In the genomic region with DNA sequence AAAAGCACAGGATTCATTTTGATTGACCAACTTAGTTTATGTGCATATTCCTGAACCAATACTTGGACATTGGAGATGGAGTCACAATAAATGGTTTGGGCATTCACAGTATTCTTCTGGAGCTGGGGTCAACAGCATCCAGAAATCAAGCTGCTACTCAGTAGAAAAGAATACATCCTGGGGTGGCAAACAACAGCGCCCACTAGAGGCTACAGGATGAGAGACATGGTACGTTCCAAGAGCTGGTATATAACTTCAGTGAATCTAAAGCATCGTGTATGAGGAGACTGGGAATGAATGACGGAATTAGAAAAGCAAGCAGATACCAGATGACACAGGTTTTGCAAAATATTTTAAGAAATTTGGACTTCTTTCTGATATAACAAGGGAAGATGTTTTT, we compare ENCODE assay signal across 8 cellular contexts.
DNase-seq lines count a peak whose midpoint lies in the region; ATAC-seq, FAIRE-seq and TF ChIP-seq lines count a peak whose summit lies in the region.

No MANE protein-coding gene starts in this region.

- dilution Hi-C loops in keratinocyte (cut with MboI; ENCODE audit: extremely low pct_ligation_motif_present, low sequenced_read_pairs): no loop called here

- FAIRE-seq in keratinocyte (lab: Jason Lieb, UNC): peak; percentile 70

- peak; percentile 70 for TF ChIP-seq CTCF in GM12873 (IDR thresholded peaks at IDR 0.05; ENCODE audit: insufficient read depth, low read depth, low read length, missing control alignments)
- TF ChIP-seq CTCF in keratinocyte (optimal IDR thresholded peaks at IDR 0.05 in 1 of 3, IDR thresholded peaks at IDR 0.05 in 1 of 3, conservative IDR thresholded peaks at IDR 0.05 in 1 of 3; ENCODE audit: extremely low read depth in 1 of 3, insufficient read depth in 2 of 3, low read length in 3 of 3): peak; percentile 68 to 82 (median 71)

- no peaks in the 10 kb centered on the region for H3K79me2 ChIP-seq in keratinocyte (ENCODE audit: control insufficient read depth, insufficient read depth, low read length)

- H3K27me3 ChIP-seq in keratinocyte (ENCODE audit: control insufficient read depth, extremely low read depth, insufficient read depth, low read length): no peaks in the 10 kb centered on the region

- H4K20me1 ChIP-seq in keratinocyte (ENCODE audit: control insufficient read depth, extremely low read depth, insufficient read depth, low read length): no peaks in the 10 kb centered on the region

- DNase-seq in SK-N-DZ (ENCODE audit: low spot score) (peak; percentile 16), keratinocyte (ENCODE audit: low read depth, low spot score) (no peak)
- no peak for DNase-seq in activated CD4-positive, CD25-positive, alpha-beta regulatory T cell treated with anti-CD3 and anti-CD28 coated beads, Interleukin-2, amount 50 U/mL, for 72 hours

- H3K9ac ChIP-seq in keratinocyte (ENCODE audit: control insufficient read depth, extremely low read depth, insufficient read depth, low read length): no peak overlapping the region

- H3K4me3 ChIP-seq in keratinocyte (ENCODE audit: control insufficient read depth in 2 of 3, extremely low read depth in 1 of 3, insufficient read depth in 2 of 3, low read depth in 1 of 3, low read length in 3 of 3): no peak overlapping the region

- ATAC-seq in HG02759 (IDR thresholded peaks at IDR 0.05; ENCODE audit: unreplicated experiment): peak; percentile 66
- ATAC-seq in activated CD4-positive, CD25-positive, alpha-beta regulatory T cell treated with anti-CD3 and anti-CD28 coated beads, Interleukin-2, amount 50 U/mL, for 24 hours: no peak
- no peak for ATAC-seq in GM21737 (IDR thresholded peaks at IDR 0.05; ENCODE audit: unreplicated experiment)
- no peak for ATAC-seq in HG03196 (IDR thresholded peaks at IDR 0.05; ENCODE audit: unreplicated experiment)

- H3K4me1 ChIP-seq in keratinocyte (ENCODE audit: control insufficient read depth, extremely low read depth, insufficient read depth, low read length): no peaks in the 10 kb centered on the region

- no peaks in the 10 kb centered on the region for H3K9me3 ChIP-seq in keratinocyte (ENCODE audit: control insufficient read depth, low read depth, low read length)

- no peaks in the 10 kb centered on the region for H3K9me1 ChIP-seq in keratinocyte (ENCODE audit: control insufficient read depth, extremely low read depth, insufficient read depth, low read length)

- no peak overlapping the region for H3K27ac ChIP-seq in keratinocyte (ENCODE audit: control insufficient read depth, insufficient read depth, low read length)

- H3K36me3 ChIP-seq in keratinocyte (ENCODE audit: control insufficient read depth in 2 of 2, extremely low read depth in 1 of 2, insufficient read depth in 2 of 2, low read length in 2 of 2): no peaks in the 10 kb centered on the region

- no peak overlapping the region for H2AFZ ChIP-seq in keratinocyte (ENCODE audit: control insufficient read depth, low read length)

- no peak overlapping the region for H3K4me2 ChIP-seq in keratinocyte (ENCODE audit: control insufficient read depth, extremely low read depth, insufficient read depth, low read depth, low read length)
